ENCODE assay signal across 8 cellular contexts in genomic region chr17:39165844-39166349, GRCh38. TPM values are rescaled to one million over a fixed set of nuclear protein-coding genes. Genes with fewer than 3 reads are reported as not detected.
DNase-seq lines count a peak whose midpoint lies in the region; ATAC-seq, FAIRE-seq and TF ChIP-seq lines count a peak whose summit lies in the region.

ARL5C (minus strand) TSS chr17:39166161; CDS start chr17:39165760, 401 bp downstream.

- H3K79me1 ChIP-seq in H1 (ENCODE audit: low read depth, low read length), result no peaks in the 10 kb centered on the region

- H3K9me3 ChIP-seq in HUES64 (ENCODE audit: insufficient read depth, low read depth, low read length), result no peaks in the 10 kb centered on the region
- no peaks in the 10 kb centered on the region for H3K9me3 ChIP-seq in H1 (ENCODE audit: insufficient read depth in 2 of 2, low read depth in 1 of 2, low read length in 1 of 2)

- H3K23me2 ChIP-seq in H1 (ENCODE audit: low read depth, low read length), result peaks cover 12% of the 10 kb centered on the region; the same call in 1 of the 2 replicates

- H2BK5ac ChIP-seq in H1 (ENCODE audit: low read depth, low read length), result peak within 1 kb of the TSS; percentile 49; the same call in 1 of the 2 replicates

- WGBS in HUES64, result 74% methylated on average over 17 of the region's 17 CpGs
- WGBS in H1 (ENCODE audit: extremely low coverage in 1 of 2, insufficient coverage in 1 of 2, insufficient read length in 1 of 2, insufficient replicate concordance in 2 of 2, low coverage in 1 of 2, low lambda C conversion rate in 2 of 2, missing lambda C conversion rate in 1 of 2), 2 experiments, result 44% methylated on average over 13 of the region's 17 CpGs; no CpG with 5 or more reads in 1 of the 2 experiments

- no peak within 1 kb of the TSS for H3K23ac ChIP-seq in H1 (ENCODE audit: insufficient read length)

- no peak within 1 kb of the TSS for H3K56ac ChIP-seq in H1 (replicated peaks; ENCODE audit: insufficient read length, low read depth, low read length)

- POLR2A ChIA-PET in H1 (lab: Charles Lee; ENCODE audit: partially characterized antibody), result interaction anchor here (1.0 to 3.9 kb wide), 7 partner anchors 9 to 70 kb away, joined by 3 to 35 read pairs (median 4); partner anchors contain the start of gene RPL19

- no peak for FAIRE-seq in H1 (lab: Jason Lieb, UNC)

- peak within 1 kb of the TSS; percentile 44; the same call in 1 of the 2 replicates for H3K18ac ChIP-seq in H1 (ENCODE audit: extremely low read depth, low read length)

- peaks cover 46% of the 10 kb centered on the region for H3K27me3 Mint-ChIP-seq in nephron (ENCODE audit: low read depth)

- H2BK20ac ChIP-seq in H1 (ENCODE audit: low read length), result 0 out of 2 replicates have a peak within 1 kb of the TSS, but pooled peaks have one; percentile 43

- peak within 1 kb of the TSS; percentile 50; the same call in 1 of the 2 replicates for H2BK12ac ChIP-seq in H1 (ENCODE audit: low read depth, low read length)

- H3K4ac ChIP-seq in H1 (replicated peaks; ENCODE audit: insufficient read length, low read depth, low read length), result no peak within 1 kb of the TSS

- no peak within 1 kb of the TSS for H4K91ac ChIP-seq in H1 (replicated peaks; ENCODE audit: insufficient read length, low read length)

- peak within 1 kb of the TSS; percentile 84 to 88 (median 87) for H3K4me3 Mint-ChIP-seq in nephron

- H3K4me2 ChIP-seq in H1 (ENCODE audit: insufficient read depth in 1 of 2, low read depth in 2 of 2, low read length in 2 of 2), result peak within 1 kb of the TSS; percentile 95 to 96

- no peak for TF ChIP-seq RAD21 in H1 (IDR thresholded peaks at IDR 0.05 in 1 of 2, conservative IDR thresholded peaks at IDR 0.05 in 1 of 2; ENCODE audit: low read depth in 2 of 2, low read length in 2 of 2)

- peak within 1 kb of the TSS; percentile 75 for H3K4me3 ChIP-seq in ACC112 (ENCODE audit: low read depth, low read length)
- peak within 1 kb of the TSS; percentile 73 for H3K4me3 ChIP-seq in HUES64 (ENCODE audit: low read length)
- peak within 1 kb of the TSS; percentile 58 to 84 (median 77) for H3K4me3 ChIP-seq in H1 (ENCODE audit: extremely low read depth in 1 of 4, insufficient read depth in 2 of 4, low read depth in 3 of 4, low read length in 4 of 4)

- DNase-seq in H1 (ENCODE audit: low read depth in 1 of 2, low spot score in 2 of 2) (no peak), T1000 (lab: John Stamatoyannopoulos, UW) (no peak), D341Med (ENCODE audit: low spot score) (no peak), pons (ENCODE audit: low spot score) (no peak)

- H2BK15ac ChIP-seq in H1 (ENCODE audit: low read length), result no peak within 1 kb of the TSS

- H3K9ac ChIP-seq in HUES64 (ENCODE audit: low read depth, low read length), result 0 out of 2 replicates have a peak within 1 kb of the TSS, but pooled peaks have one; percentile 34
- H3K9ac ChIP-seq in H1 (replicated peaks in 1 of 4; ENCODE audit: extremely low read depth in 1 of 4, low read depth in 3 of 4, low read length in 3 of 4), result no peak within 1 kb of the TSS; a peak in 1 of 7 replicates

- H3K4me1 ChIP-seq in ACC112 (ENCODE audit: control insufficient read depth, insufficient read depth, low read length, unreplicated experiment) (no peaks in the 10 kb centered on the region), HUES64 (ENCODE audit: insufficient read depth, low read length) (peaks cover 12% of the 10 kb centered on the region; the same call in 1 of the 2 replicates), H1 (replicated peaks in 1 of 4; ENCODE audit: control insufficient read depth in 3 of 4, insufficient read depth in 4 of 4, low read length in 3 of 4) (peaks cover 0 to 8% (median 6%) of the 10 kb centered on the region in 4 experiments; a peak in 5 of 7 replicates)

- peak within 1 kb of the TSS in 2 of 3 experiments; percentile 2 to 9 for H3K27ac Mint-ChIP-seq in nephron

- CTCF ChIA-PET in H1 (lab: Charles Lee; ENCODE audit: partially characterized antibody), result interaction anchor here (0.5 to 10.8 kb wide), 21 partner anchors 10 to 225 kb away, joined by 3 to 151 read pairs (median 5); partner anchors contain the start of gene PLXDC1

- H3K4me1 Mint-ChIP-seq in nephron, result peaks cover 19% of the 10 kb centered on the region

- H4K20me1 ChIP-seq in H1 (replicated peaks in 1 of 2; ENCODE audit: control insufficient read depth in 1 of 2, insufficient read depth in 2 of 2, low read length in 2 of 2), result no peaks in the 10 kb centered on the region

- H3K36me3 Mint-ChIP-seq in nephron (ENCODE audit: low read depth), result no peaks in the 10 kb centered on the region

- H3K9me3 Mint-ChIP-seq in nephron, result no peaks in the 10 kb centered on the region

- no peak within 1 kb of the TSS for H3K14ac ChIP-seq in H1 (ENCODE audit: insufficient read length)

- TF ChIP-seq EP300 in H1 (IDR thresholded peaks at IDR 0.05; ENCODE audit: borderline replicate concordance in 1 of 2, low read depth in 2 of 2, low read length in 2 of 2), result no peak

- H4K5ac ChIP-seq in H1 (ENCODE audit: insufficient read length, low read depth, low read length), result no peak within 1 kb of the TSS

- no peak within 1 kb of the TSS for H2AK5ac ChIP-seq in H1 (ENCODE audit: low read depth, low read length)

- H3K27ac ChIP-seq in ACC112 (ENCODE audit: low read depth, low read length) (no peak within 1 kb of the TSS), HUES64 (ENCODE audit: low read depth, low read length) (no peak within 1 kb of the TSS), H1 (ENCODE audit: low read depth, low read length) (no peak within 1 kb of the TSS)

- no peaks in the 10 kb centered on the region for H3K36me3 ChIP-seq in ACC112 (ENCODE audit: insufficient read depth, low read length)
- H3K36me3 ChIP-seq in HUES64 (ENCODE audit: insufficient read depth, low read length), result no peaks in the 10 kb centered on the region
- no peaks in the 10 kb centered on the region for H3K36me3 ChIP-seq in H1 (ENCODE audit: control insufficient read depth in 2 of 4, insufficient read depth in 4 of 4, low read length in 3 of 4)

- H2BK120ac ChIP-seq in H1 (replicated peaks; ENCODE audit: low read depth, low read length), result no peak within 1 kb of the TSS

- ATAC-seq in GM19395 (IDR thresholded peaks at IDR 0.05; ENCODE audit: unreplicated experiment), result no peak

- H4K8ac ChIP-seq in H1 (ENCODE audit: extremely low read depth, insufficient read depth, low read length), result peak within 1 kb of the TSS; percentile 39

- TF ChIP-seq CTCF in H1 (IDR thresholded peaks at IDR 0.05; ENCODE audit: control extremely low read depth in 1 of 3, insufficient read depth in 1 of 3, low read depth in 1 of 3, low read length in 3 of 3), result no peak
- no peak for TF ChIP-seq CTCF in nephron (IDR thresholded peaks at IDR 0.05; ENCODE audit: unreplicated experiment in 3 of 3)

- peak within 1 kb of the TSS; percentile 60 for H2AFZ ChIP-seq in ACC112 (ENCODE audit: low read length, unreplicated experiment)
- peak within 1 kb of the TSS; percentile 96 for H2AFZ ChIP-seq in H1 (ENCODE audit: low read length)

- no peak for TF ChIP-seq POLR2A in H1 (IDR thresholded peaks at IDR 0.05; ENCODE audit: control extremely low read depth in 1 of 2, low read depth in 2 of 2, low read length in 2 of 2)

- H3K27me3 ChIP-seq in ACC112 (ENCODE audit: insufficient read depth, low read length) (peaks cover 23% of the 10 kb centered on the region), HUES64 (ENCODE audit: insufficient read depth, low read length) (peaks cover 35% of the 10 kb centered on the region), H1 (replicated peaks in 1 of 4; ENCODE audit: control insufficient read depth in 3 of 4, extremely low read depth in 1 of 4, insufficient read depth in 3 of 4, low read length in 3 of 4) (peaks cover 14 to 31% (median 25%) of the 10 kb centered on the region in 4 experiments)

- H3K79me2 ChIP-seq in ACC112 (ENCODE audit: control insufficient read depth, insufficient read depth, low read length, unreplicated experiment), result no peaks in the 10 kb centered on the region
- no peaks in the 10 kb centered on the region for H3K79me2 ChIP-seq in H1 (ENCODE audit: control insufficient read depth in 1 of 2, insufficient read depth in 2 of 2, low read length in 2 of 2)

TF ChIP-seq in H1, 55 proteins besides CTCF, POLR2A, EP300 and RAD21:
- TF ChIP-seq EZH2 (IDR thresholded peaks at IDR 0.05; ENCODE audit: low read depth, low read length, severe bottlenecking) (peak; percentile 63), ASH2L (IDR thresholded peaks at IDR 0.05; ENCODE audit: low read length) (no peak), SUZ12 (IDR thresholded peaks at IDR 0.05; ENCODE audit: low read length) (0 out of 2 replicates have a peak, but pooled peaks have one; percentile 41), CREB1 (IDR thresholded peaks at IDR 0.05) (0 out of 2 replicates have a peak, but pooled peaks have one; percentile 40), E2F6 (IDR thresholded peaks at IDR 0.05) (no peak), SIN3A (conservative IDR thresholded peaks at IDR 0.05 in 1 of 2, IDR thresholded peaks at IDR 0.05 in 1 of 2; ENCODE audit: low read depth in 1 of 2, low read length in 2 of 2) (0 out of 4 replicates have a peak, but pooled peaks of 1 of the 2 experiments have one; percentile 10)
TF ChIP-seq in H1: peak in this region for 4.

RNA-seq across cellular contexts. Expression of gene ARL5C, which starts in this region (rescaled TPM):
- not detected for polyA plus RNA-seq in HUES64 (2013, experiment 1 of 2)
- not detected for polyA plus RNA-seq in HUES64 (2013, experiment 2 of 2)
- total RNA-seq in H1 (2021; fragmentation: NEBNext Ultra II Directional; extraction: Animal tissue kit (Norgen Biotek cat#: 25700)), result not detected in 2 replicates
- not detected in 2 replicates for polyA plus RNA-seq in H1 (2011; rRNA removed)
- polyA plus RNA-seq in H1 (2011; cell fraction: cytosol; rRNA removed), result not detected
- polyA plus RNA-seq in H1 (2011; cell fraction: nucleus; rRNA removed), result not detected
- 0.10 TPM in 1 of 4 replicates, not detected in the others for polyA plus RNA-seq in H1 (2012, experiment 1 of 2)
- not detected for polyA plus RNA-seq in H1 (2012, experiment 2 of 2)
- not detected for polyA plus RNA-seq in H1 (2013, experiment 1 of 2)
- not detected for polyA plus RNA-seq in H1 (2013, experiment 2 of 2)
- polyA minus RNA-seq in H1 (2011; rRNA and poly(A)+ RNA removed), result 0.06 TPM in 1 of 2 replicates, not detected in the other
- polyA minus RNA-seq in H1 (2011; cell fraction: cytosol; rRNA and poly(A)+ RNA removed), result not detected
- not detected for polyA minus RNA-seq in H1 (2011; cell fraction: nucleus; rRNA and poly(A)+ RNA removed)
